In genomic region chr1:160353223-160353622, GRCh38 we compare ENCODE assay signal across 20 cellular contexts. TPM values are rescaled to one million over a fixed set of nuclear protein-coding genes. Genes with fewer than 3 reads are reported as not detected.
DNase-seq lines count a peak whose midpoint lies in the region; ATAC-seq and TF ChIP-seq lines count a peak whose summit lies in the region.
"Had no signal": no experiment of that assay in that cellular context is flagged by ENCODE, and none has a peak within 500 bp of the region (broad histone marks: within the 10 kb centered on the region; RNA-seq: fewer than 3 reads in every experiment).

No MANE protein-coding gene starts in this region.

- H3K4me3 ChIP-seq in RWPE2 (ENCODE audit: severe bottlenecking) = no peak overlapping the region
- no peak overlapping the region for H3K4me3 ChIP-seq in choroid plexus epithelial cell (ENCODE audit: low read depth, low read length)
- H3K4me3 ChIP-seq in mesendoderm (ENCODE audit: low read length) = no peak overlapping the region
- H3K4me3 ChIP-seq: body of pancreas, left ventricle myocardium inferior, thoracic aorta had no signal

- peaks cover 96% of the 10 kb centered on the region for H3K36me3 ChIP-seq in RWPE2 (ENCODE audit: low read depth)
- peaks cover 17% of the 10 kb centered on the region for H3K36me3 ChIP-seq in mesendoderm (ENCODE audit: control insufficient read depth, insufficient read depth, low read length)

- H4K8ac ChIP-seq in mesendoderm (ENCODE audit: low read depth, low read length) = no peak overlapping the region

- H3K27me3 ChIP-seq in RWPE2 (ENCODE audit: insufficient read depth, poor library complexity, severe bottlenecking) = no peaks in the 10 kb centered on the region
- no peaks in the 10 kb centered on the region for H3K27me3 ChIP-seq in mesendoderm (ENCODE audit: insufficient read depth, low read length, poor library complexity)
- H3K27me3 ChIP-seq: body of pancreas, neutrophil had no signal

- H2AK5ac ChIP-seq in mesendoderm (ENCODE audit: low read length) = no peak overlapping the region

- no peak overlapping the region for H3K4ac ChIP-seq in mesendoderm (ENCODE audit: low read depth, low read length)

- H2BK15ac ChIP-seq in mesendoderm (replicated peaks; ENCODE audit: low read depth) = no peak overlapping the region

- no peak overlapping the region for H3K9ac ChIP-seq in mesendoderm (ENCODE audit: low read length)

- TF ChIP-seq POLR2A in GM18505 (IDR thresholded peaks at IDR 0.05; ENCODE audit: borderline replicate concordance, extremely low read depth, insufficient read depth, insufficient read length) = no peak

- no CpG with 5 or more reads among the region's 2 CpGs for WGBS in mesendoderm (ENCODE audit: extremely low coverage, insufficient coverage, low lambda C conversion rate)

- ATAC-seq in RWPE2 (ENCODE audit: low read depth) = 0 out of 3 replicates have a peak, but pooled peaks have one; percentile 33
- no peak for ATAC-seq in GM18505 (IDR thresholded peaks at IDR 0.05; ENCODE audit: unreplicated experiment)
- ATAC-seq: activated T-cell treated with anti-CD3 and anti-CD28 coated beads, Interleukin-2, amount 50 U/mL, for 4 hours; body of pancreas; right cardiac atrium; stimulated activated naive B cell treated with anti-CD40 and anti-IgM and Interleukin-4, amounts not matched to agents 10 μg/mL and 1 μg/mL and 100 μg/mL, for 72 hours had no signal

- DNase-seq in D341Med (ENCODE audit: low spot score) = peak; percentile 55
- no peak for DNase-seq in RWPE2 (ENCODE audit: low spot score)
- DNase-seq in choroid plexus epithelial cell (ENCODE audit: low read depth) = peak; percentile 70
- DNase-seq in mesendoderm = peak; percentile 13
- DNase-seq in T1000 (lab: John Stamatoyannopoulos, UW) = no peak
- no peak for DNase-seq in COLO829 (ENCODE audit: low spot score)
- no peak for DNase-seq in inferior parietal cortex (ENCODE audit: extremely low spot score)
- DNase-seq: activated CD4-positive, alpha-beta memory T cell treated with anti-CD3 and anti-CD28 coated beads for 36 hours; activated naive CD4-positive, alpha-beta T cell treated with anti-CD3 and anti-CD28 coated beads, Interleukin-2, amount 50 U/mL, for 16 hours; activated T-cell treated with anti-CD3 and anti-CD28 coated beads, Interleukin-2, amount 50 U/mL, for 4 hours; body of pancreas; cortex of kidney; left ventricle myocardium inferior; NCI-H1417 treated with DMSO at 0.1 percent for 48 hours; right cardiac atrium; SHP77; stimulated activated naive B cell treated with anti-CD40 and anti-IgM and Interleukin-4, amounts not matched to agents 10 μg/mL and 1 μg/mL and 100 μg/mL, for 72 hours had no signal

- no peak overlapping the region for H3K56ac ChIP-seq in mesendoderm (ENCODE audit: low read length)

- no peak overlapping the region for H2BK5ac ChIP-seq in mesendoderm (ENCODE audit: low read length)

- H3K18ac ChIP-seq in mesendoderm (ENCODE audit: low read length) = no peak overlapping the region

- H2BK120ac ChIP-seq in mesendoderm (ENCODE audit: low read depth, low read length) = no peak overlapping the region

- no peak overlapping the region for H4K5ac ChIP-seq in mesendoderm (ENCODE audit: low read length)

- no peak overlapping the region for H3K4me2 ChIP-seq in mesendoderm (ENCODE audit: low read length)

- H3K9me3 ChIP-seq in RWPE2 (ENCODE audit: severe bottlenecking) = no peaks in the 10 kb centered on the region
- H3K9me3 ChIP-seq: body of pancreas, left ventricle myocardium inferior, neutrophil, thoracic aorta had no signal

- no peak overlapping the region for H3K23ac ChIP-seq in mesendoderm (ENCODE audit: low read length)

- H3K27ac ChIP-seq in RWPE2 (ENCODE audit: poor library complexity, severe bottlenecking) (no peak overlapping the region), mesendoderm (ENCODE audit: low read depth, low read length) (no peak overlapping the region)
- H3K27ac ChIP-seq: body of pancreas, left ventricle myocardium inferior, neutrophil, thoracic aorta had no signal

- TF ChIP-seq CTCF in RWPE2 (IDR thresholded peaks at IDR 0.05; ENCODE audit: poor library complexity, severe bottlenecking) = no peak
- no peak for TF ChIP-seq CTCF in choroid plexus epithelial cell (conservative IDR thresholded peaks at IDR 0.05; ENCODE audit: low read depth, low read length)

- H3K4me1 ChIP-seq in RWPE2 (ENCODE audit: insufficient read depth, poor library complexity, severe bottlenecking) (no peaks in the 10 kb centered on the region), mesendoderm (ENCODE audit: control insufficient read depth, low read depth, low read length) (no peaks in the 10 kb centered on the region)
- H3K4me1 ChIP-seq: body of pancreas had no signal

- no peaks in the 10 kb centered on the region for H3K79me1 ChIP-seq in mesendoderm (ENCODE audit: low read length)

- no peaks in the 10 kb centered on the region for H3K79me2 ChIP-seq in mesendoderm (ENCODE audit: control insufficient read depth, insufficient read depth, low read length)

RNA-seq across cellular contexts. Expression of gene NCSTN, which starts 10.0 kb away (rescaled TPM):
- polyA plus RNA-seq in mesendoderm (2013, experiment 1 of 2) = 57.0 TPM
- 53.7 TPM for polyA plus RNA-seq in mesendoderm (2013, experiment 2 of 2)

RNA-seq across cellular contexts. Expression of gene COPA, which starts 10.2 kb away (rescaled TPM):
- 75.5 TPM for polyA plus RNA-seq in mesendoderm (2013, experiment 1 of 2)
- 77.1 TPM for polyA plus RNA-seq in mesendoderm (2013, experiment 2 of 2)

RNA-seq across cellular contexts. Expression of gene NHLH1, which starts 13.6 kb away (rescaled TPM):
- polyA plus RNA-seq in mesendoderm (2013, experiment 1 of 2) = 0.31 TPM
- polyA plus RNA-seq in mesendoderm (2013, experiment 2 of 2) = 0.25 TPM

RNA-seq across cellular contexts. Expression of gene VANGL2, which starts 47.1 kb away (rescaled TPM):
- polyA plus RNA-seq in mesendoderm (2013, experiment 1 of 2) = 36.5 TPM
- polyA plus RNA-seq in mesendoderm (2013, experiment 2 of 2) = 35.7 TPM

Comparison
In these comparisons a context has a peak if more than half of its experiments do, and no peak if none do; other contexts are left out.
1. DNase-seq: peak in D341Med (single experiment), choroid plexus epithelial cell (single experiment) and mesendoderm (single experiment); none in RWPE2 (single experiment), T1000 (single experiment), COLO829 (single experiment) and inferior parietal cortex (single experiment).